1 cellular context compared by ENCODE assay signal in genomic region chr17:35895602-35896001, GRCh38.
A peak's percentile ranks its signal among the peaks of the same experiment; 100 is the strongest.
TF ChIP-seq lines count a peak whose summit lies in the region.

No MANE protein-coding gene starts in this region.

TF ChIP-seq in IMR-90, 13 proteins besides CTCF, POLR2A, EP300 and RAD21:
- TF ChIP-seq CHD1 (IDR thresholded peaks at IDR 0.05; ENCODE audit: low read depth, low read length) (no peak), CEBPB (IDR thresholded peaks at IDR 0.05; ENCODE audit: low read depth, low read length) (peak; percentile 35; the same call in 1 of the 2 replicates)
TF ChIP-seq in IMR-90: peak in this region for 1.
